28 cellular contexts compared by ENCODE assay signal in the genomic region with DNA sequence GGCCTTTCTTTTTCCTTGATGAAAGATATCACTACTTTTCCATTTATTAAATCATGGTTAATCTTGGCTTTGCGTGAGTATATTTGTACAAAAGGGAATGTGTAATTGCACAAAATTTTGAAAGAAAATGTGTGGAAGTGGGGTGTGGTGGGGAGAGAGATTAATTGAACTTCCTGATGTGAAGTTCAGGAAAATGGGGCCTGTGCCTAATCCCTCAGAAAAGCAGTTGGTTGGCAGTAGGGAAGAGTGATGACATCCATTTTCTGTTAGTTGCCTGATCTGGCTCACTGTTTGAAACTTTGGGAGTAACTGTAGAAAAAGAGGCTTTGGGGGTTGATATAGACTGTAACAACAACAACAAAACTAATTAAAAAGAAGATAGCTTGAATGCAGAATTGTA. TPM values are rescaled to one million over a fixed set of nuclear protein-coding genes. Genes with fewer than 3 reads are reported as not detected.
"Had no signal": no experiment of that assay in that cellular context is flagged by ENCODE, and none has a peak within 500 bp of the region (broad histone marks: within the 10 kb centered on the region; RNA-seq: fewer than 3 reads in every experiment).

No MANE protein-coding gene starts in this region.

- DNase-seq: activated CD4-positive, alpha-beta T cell treated with anti-CD3 and anti-CD28 coated beads for 36 hours; activated CD4-positive, alpha-beta T cell treated with anti-CD3 and anti-CD28 coated beads, Interleukin-2, amount 50 U/mL, for 48 hours; activated CD4-positive, CD25-positive, alpha-beta regulatory T cell; activated CD8-positive, alpha-beta memory T cell treated with anti-CD3 and anti-CD28 coated beads, Interleukin-2, amount 50 U/mL, for 48 hours; activated naive CD8-positive, alpha-beta T cell treated with anti-CD3 and anti-CD28 coated beads, Interleukin-2, amount 50 U/mL, for 24 hours; activated T-cell treated with anti-CD3 and anti-CD28 coated beads, Interleukin-2, amount 50 U/mL, for 4 hours; amygdala; dermis blood vessel endothelial cell; effector CD4-positive, alpha-beta T cell; head of caudate nucleus; hypothalamus; lower lobe of right lung; mesendoderm; nephron progenitor cell; stimulated activated CD4-positive, alpha-beta T cell treated with anti-CD3 and anti-CD28 coated beads, Interleukin-12 subunit alpha, Interleukin-12 subunit beta, amount 100 ng/mL, for 4 hours; stimulated activated CD4-positive, alpha-beta T cell treated with anti-CD3 and anti-CD28 coated beads, Interleukin-4, amount 100 ng/mL, for 1 hour; T-cell had no signal

- H3K27me3 Mint-ChIP-seq: activated CD4-positive, alpha-beta T cell treated with anti-CD3 and anti-CD28 coated beads for 36 hours; activated naive CD4-positive, alpha-beta T cell treated with anti-CD3 and anti-CD28 coated beads, Interleukin-2, amount 50 U/mL, for 24 hours; activated naive CD8-positive, alpha-beta T cell treated with anti-CD3 and anti-CD28 coated beads, Interleukin-2, amount 50 U/mL, for 24 hours; stimulated activated naive CD8-positive, alpha-beta T cell treated with anti-CD3 and anti-CD28 coated beads, Interleukin-15, Interleukin-2, amounts not matched to agents 100 ng/mL and 50 ng/mL, for 24 hours; T-cell; type B pancreatic cell had no signal

- H3K27ac Mint-ChIP-seq: activated CD4-positive, alpha-beta T cell treated with anti-CD3 and anti-CD28 coated beads for 36 hours; activated naive CD4-positive, alpha-beta T cell treated with anti-CD3 and anti-CD28 coated beads, Interleukin-2, amount 50 U/mL, for 24 hours; activated T-helper 2 cell treated with anti-CD3 and anti-CD28 coated beads, Interferon-gamma antibody, Interleukin-2, Interleukin-4, amounts not matched to agents 10 μg/mL and 5 μg/mL and 100 μg/mL, durations not matched to agents 14 hours and 24 hours and 36 hours; nephron progenitor cell; stimulated activated naive CD8-positive, alpha-beta T cell treated with anti-CD3 and anti-CD28 coated beads, Interleukin-15, Interleukin-2, amounts not matched to agents 100 ng/mL and 50 ng/mL, for 24 hours; T-helper 2 cell treated with Interferon-gamma antibody and Interleukin-4, amounts not matched to agents 5 μg/mL and 100 μg/mL, for 36 hours; type B pancreatic cell had no signal

- H3K27ac ChIP-seq: epithelial cell of prostate, lower lobe of right lung, neutrophil, skin epidermis, vagina had no signal

- H3K4me3 Mint-ChIP-seq: activated CD4-positive, alpha-beta T cell treated with anti-CD3 and anti-CD28 coated beads for 36 hours; activated naive CD4-positive, alpha-beta T cell treated with anti-CD3 and anti-CD28 coated beads, Interleukin-2, amount 50 U/mL, for 24 hours; activated naive CD8-positive, alpha-beta T cell treated with anti-CD3 and anti-CD28 coated beads, Interleukin-2, amount 50 U/mL, for 24 hours; activated T-cell treated with anti-CD3 and anti-CD28 coated beads, Interleukin-2, amount 50 U/mL, for 4 hours; nephron progenitor cell; stimulated activated naive CD8-positive, alpha-beta T cell treated with anti-CD3 and anti-CD28 coated beads, Interleukin-15, Interleukin-2, amounts not matched to agents 100 ng/mL and 50 ng/mL, for 24 hours; T-cell; T-helper 2 cell treated with Interferon-gamma antibody and Interleukin-4, amounts not matched to agents 5 μg/mL and 100 μg/mL, for 36 hours; type B pancreatic cell had no signal

- H3K9me3 ChIP-seq: lower lobe of right lung, neutrophil, vagina had no signal

- H3K9me3 Mint-ChIP-seq: activated naive CD4-positive, alpha-beta T cell treated with anti-CD3 and anti-CD28 coated beads, Interleukin-2, amount 50 U/mL, for 24 hours; activated naive CD8-positive, alpha-beta T cell treated with anti-CD3 and anti-CD28 coated beads, Interleukin-2, amount 50 U/mL, for 24 hours; activated T-cell treated with anti-CD3 and anti-CD28 coated beads, Interleukin-2, amount 50 U/mL, for 4 hours; activated T-helper 2 cell treated with anti-CD3 and anti-CD28 coated beads, Interferon-gamma antibody, Interleukin-2, Interleukin-4, amounts not matched to agents 10 μg/mL and 5 μg/mL and 100 μg/mL, durations not matched to agents 14 hours and 24 hours and 36 hours; nephron progenitor cell; stimulated activated naive CD8-positive, alpha-beta T cell treated with anti-CD3 and anti-CD28 coated beads, Interleukin-15, Interleukin-2, amounts not matched to agents 100 ng/mL and 50 ng/mL, for 24 hours; T-cell; T-helper 2 cell treated with Interferon-gamma antibody and Interleukin-4, amounts not matched to agents 5 μg/mL and 100 μg/mL, for 36 hours; type B pancreatic cell had no signal

- ATAC-seq: activated CD4-positive, alpha-beta T cell treated with anti-CD3 and anti-CD28 coated beads for 36 hours; activated naive CD8-positive, alpha-beta T cell treated with anti-CD3 and anti-CD28 coated beads, Interleukin-2, amount 50 U/mL, for 24 hours; activated T-cell treated with anti-CD3 and anti-CD28 coated beads, Interleukin-2, amount 50 U/mL, for 4 hours; lower lobe of right lung; sciatic nerve; T-cell had no signal

- H3K27me3 ChIP-seq: neutrophil, vagina had no signal

- H3K4me3 ChIP-seq: lower lobe of right lung, skin epidermis, vagina had no signal

RNA-seq across cellular contexts. Expression of a gene that starts 10.8 kb away (rescaled TPM):
- total RNA-seq: osteocyte had no signal
